Comparison of ENCODE assay signal across 17 cellular contexts in genomic region chr15:52282418-52282817, GRCh38. TPM values are rescaled to one million over a fixed set of nuclear protein-coding genes. Genes with fewer than 3 reads are reported as not detected.
DNase-seq lines count a peak whose midpoint lies in the region; ATAC-seq, FAIRE-seq and TF ChIP-seq lines count a peak whose summit lies in the region.
"Had no signal": no experiment of that assay in that cellular context is flagged by ENCODE, and none has a peak within 500 bp of the region (broad histone marks: within the 10 kb centered on the region; RNA-seq: fewer than 3 reads in every experiment).

No MANE protein-coding gene starts in this region.

- FAIRE-seq in pancreas (lab: Jason Lieb, UNC) = no peak
- FAIRE-seq: A549, G401.6, GM12891 had no signal

- H3K4me3 Mint-ChIP-seq in stimulated activated naive CD8-positive, alpha-beta T cell treated with anti-CD3 and anti-CD28 coated beads, Interleukin-15, amount 100 ng/mL, for 72 hours = no peak overlapping the region
- H3K4me3 Mint-ChIP-seq: CD4-positive, alpha-beta memory T cell; GM23338 had no signal

- H3K9me3 ChIP-seq in body of pancreas = no peaks in the 10 kb centered on the region
- H3K9me3 ChIP-seq in pancreas = no peaks in the 10 kb centered on the region
- no peaks in the 10 kb centered on the region for H3K9me3 ChIP-seq in Peyer's patch
- H3K9me3 ChIP-seq: A549, BE2C had no signal

- H3K9me3 Mint-ChIP-seq in stimulated activated naive CD8-positive, alpha-beta T cell treated with anti-CD3 and anti-CD28 coated beads, Interleukin-15, amount 100 ng/mL, for 72 hours = no peaks in the 10 kb centered on the region

- H3K4me3 ChIP-seq in body of pancreas (no peak overlapping the region), pancreas (no peak overlapping the region), Peyer's patch (no peak overlapping the region)
- H3K4me3 ChIP-seq: A549, GM23338 had no signal

- H3K27me3 Mint-ChIP-seq in stimulated activated naive CD8-positive, alpha-beta T cell treated with anti-CD3 and anti-CD28 coated beads, Interleukin-15, amount 100 ng/mL, for 72 hours = no peaks in the 10 kb centered on the region
- H3K27me3 Mint-ChIP-seq: CD4-positive, alpha-beta memory T cell had no signal

- 66 to 75% methylated on average over 14 of the region's 14 CpGs for WGBS in body of pancreas, 2 donors
- 66 to 71% methylated on average over 14 of the region's 14 CpGs for WGBS in pancreas, 2 donors

- peak; percentile 26 for ATAC-seq in stimulated activated naive CD8-positive, alpha-beta T cell treated with anti-CD3 and anti-CD28 coated beads, Interleukin-15, amount 100 ng/mL, for 72 hours
- ATAC-seq in stimulated activated naive CD8-positive, alpha-beta T cell treated with anti-CD3 and anti-CD28 coated beads, Interleukin-15, Interleukin-2, amounts not matched to agents 100 U/mL and 50 U/mL, for 24 hours = no peak
- ATAC-seq in body of pancreas (no peak), pancreas (no peak)
- ATAC-seq: GM23338 had no signal

- H3K27ac Mint-ChIP-seq in stimulated activated naive CD8-positive, alpha-beta T cell treated with anti-CD3 and anti-CD28 coated beads, Interleukin-15, amount 100 ng/mL, for 72 hours = no peak overlapping the region
- H3K27ac Mint-ChIP-seq: CD4-positive, alpha-beta memory T cell; GM23338 had no signal

- peaks cover 5 to 12% of the 10 kb centered on the region in 2 donors for H3K36me3 ChIP-seq in body of pancreas (replicated peaks in 1 of 2; ENCODE audit: insufficient read depth in 1 of 2, low read depth in 2 of 2)
- peaks cover 0 to 20% (median 19%) of the 10 kb centered on the region in 3 donors for H3K36me3 ChIP-seq in pancreas
- peaks cover 0 to 3% (median 0%) of the 10 kb centered on the region in 3 donors for H3K36me3 ChIP-seq in Peyer's patch
- H3K36me3 ChIP-seq: BE2C had no signal

- TF ChIP-seq POLR2A in body of pancreas (IDR thresholded peaks at IDR 0.05) (no peak), Peyer's patch (IDR thresholded peaks at IDR 0.05) (no peak)

- intact Hi-C loops in body of pancreas (cut with DNase I) (no loop called here), pancreas (cut with DNase I) (no loop called here)

- H3K27me3 ChIP-seq in body of pancreas (no peaks in the 10 kb centered on the region), pancreas (no peaks in the 10 kb centered on the region), Peyer's patch (no peaks in the 10 kb centered on the region)
- H3K27me3 ChIP-seq: BE2C had no signal

- H3K27ac ChIP-seq in body of pancreas (peak overlapping the region; percentile 23 to 64 (median 60)), pancreas (peak overlapping the region in 3 of 4 donors; percentile 8 to 61 (median 53)), substantia nigra (ENCODE audit: low read depth, low read length, poor library complexity, severe bottlenecking) (no peak overlapping the region), Peyer's patch (no peak overlapping the region)
- H3K27ac ChIP-seq: A549, C4-2B had no signal

- TF ChIP-seq CTCF in body of pancreas (IDR thresholded peaks at IDR 0.05) = no peak
- TF ChIP-seq CTCF in pancreas (IDR thresholded peaks at IDR 0.05) = no peak
- no peak for TF ChIP-seq CTCF in Peyer's patch (IDR thresholded peaks at IDR 0.05)

- DNase-seq in stimulated activated naive CD8-positive, alpha-beta T cell treated with anti-CD3 and anti-CD28 coated beads, Interleukin-15, amount 100 ng/mL, for 72 hours = no peak
- no peak for DNase-seq in stimulated activated naive CD8-positive, alpha-beta T cell treated with anti-CD3 and anti-CD28 coated beads, Interleukin-15, Interleukin-2, amounts not matched to agents 100 U/mL and 50 U/mL, for 24 hours
- DNase-seq in body of pancreas (no peak), pancreas (no peak), substantia nigra (lab: John Stamatoyannopoulos, UW) (no peak), Peyer's patch (no peak)
- DNase-seq: BE2C; CD4-positive, alpha-beta memory T cell; DMS153; DMS79 treated with DMSO at 0.1 percent for 48 hours; EL; H7 had no signal

- H3K4me1 Mint-ChIP-seq in stimulated activated naive CD8-positive, alpha-beta T cell treated with anti-CD3 and anti-CD28 coated beads, Interleukin-15, amount 100 ng/mL, for 72 hours = no peaks in the 10 kb centered on the region
- H3K4me1 Mint-ChIP-seq: CD4-positive, alpha-beta memory T cell had no signal

- H3K4me1 ChIP-seq in body of pancreas (peaks cover 59% of the 10 kb centered on the region), pancreas (peaks cover 36 to 52% (median 39%) of the 10 kb centered on the region in 3 donors), Peyer's patch (peaks cover 0 to 3% (median 0%) of the 10 kb centered on the region in 4 donors)
- H3K4me1 ChIP-seq: BE2C had no signal

RNA-seq across cellular contexts. Expression of gene MYO5C, which starts 13.2 kb away (rescaled TPM):
- 10 to 100 TPM; 34.8 to 76.8 TPM for total RNA-seq in body of pancreas
- 10 to 100 TPM; 32.6 to 52.7 (median 41.3) TPM for total RNA-seq in pancreas
- 10 to 100 TPM; 12.7 to 12.8 TPM for polyA plus RNA-seq in pancreas
- total RNA-seq in Peyer's patch = 10 to 100 TPM; 29.1 to 60.2 (median 45.4) TPM

Comparison
In these comparisons a context has a peak if more than half of its experiments do, and no peak if none do; other contexts are left out.
1. H3K27ac ChIP-seq: peak in body of pancreas (4 of 4) and pancreas (3 of 4); none in substantia nigra (single experiment) and Peyer's patch (0 of 4).